Comparison of ENCODE assay signal across 7 cellular contexts in the genomic region with DNA sequence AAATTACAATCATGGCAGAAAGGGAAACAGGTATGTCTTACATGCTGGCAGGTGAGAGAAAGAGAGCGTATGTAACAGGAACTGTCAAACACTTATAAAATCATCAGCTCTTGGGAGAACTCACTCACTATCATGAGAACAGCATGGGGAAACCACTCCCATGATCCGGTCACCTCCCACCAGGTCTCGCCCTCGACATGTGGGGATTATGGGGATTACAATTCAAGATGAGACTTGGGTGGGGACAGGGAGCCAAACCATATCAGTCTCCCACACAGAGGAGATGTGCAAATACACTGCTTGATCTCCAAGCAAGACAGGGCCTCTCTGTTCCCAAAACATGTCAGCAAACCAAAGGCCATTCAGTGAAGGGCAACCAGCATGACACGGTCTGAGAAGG. TPM values are rescaled to one million over a fixed set of nuclear protein-coding genes. Genes with fewer than 3 reads are reported as not detected.
"Had no signal": no experiment of that assay in that cellular context is flagged by ENCODE, and none has a peak within 500 bp of the region (broad histone marks: within the 10 kb centered on the region; RNA-seq: fewer than 3 reads in every experiment).

No MANE protein-coding gene starts in this region.

- H2AFZ ChIP-seq: GM23248 had no signal

- DNase-seq: GM23248, H9, HCEC 1CT, IMR-90 had no signal

- H3K9me3 Mint-ChIP-seq: H9 had no signal

- ATAC-seq: K562 had no signal

- H3K27ac ChIP-seq: GM23248 had no signal

- H3K4me3 Mint-ChIP-seq: H9 had no signal

- H3K27ac Mint-ChIP-seq: H9 had no signal

- H3K4me3 ChIP-seq: GM23248, K562 had no signal

- H3K9ac ChIP-seq: GM23248 had no signal

RNA-seq across cellular contexts. Expression of a gene that starts 27.4 kb away (rescaled TPM):
- total RNA-seq: GM23248, H1, H9, HT-29, IMR-90, K562 had no signal
- polyA plus RNA-seq: GM23248, H1, IMR-90, K562 had no signal
